Comparison of ENCODE assay signal across 18 cellular contexts in the genomic region with DNA sequence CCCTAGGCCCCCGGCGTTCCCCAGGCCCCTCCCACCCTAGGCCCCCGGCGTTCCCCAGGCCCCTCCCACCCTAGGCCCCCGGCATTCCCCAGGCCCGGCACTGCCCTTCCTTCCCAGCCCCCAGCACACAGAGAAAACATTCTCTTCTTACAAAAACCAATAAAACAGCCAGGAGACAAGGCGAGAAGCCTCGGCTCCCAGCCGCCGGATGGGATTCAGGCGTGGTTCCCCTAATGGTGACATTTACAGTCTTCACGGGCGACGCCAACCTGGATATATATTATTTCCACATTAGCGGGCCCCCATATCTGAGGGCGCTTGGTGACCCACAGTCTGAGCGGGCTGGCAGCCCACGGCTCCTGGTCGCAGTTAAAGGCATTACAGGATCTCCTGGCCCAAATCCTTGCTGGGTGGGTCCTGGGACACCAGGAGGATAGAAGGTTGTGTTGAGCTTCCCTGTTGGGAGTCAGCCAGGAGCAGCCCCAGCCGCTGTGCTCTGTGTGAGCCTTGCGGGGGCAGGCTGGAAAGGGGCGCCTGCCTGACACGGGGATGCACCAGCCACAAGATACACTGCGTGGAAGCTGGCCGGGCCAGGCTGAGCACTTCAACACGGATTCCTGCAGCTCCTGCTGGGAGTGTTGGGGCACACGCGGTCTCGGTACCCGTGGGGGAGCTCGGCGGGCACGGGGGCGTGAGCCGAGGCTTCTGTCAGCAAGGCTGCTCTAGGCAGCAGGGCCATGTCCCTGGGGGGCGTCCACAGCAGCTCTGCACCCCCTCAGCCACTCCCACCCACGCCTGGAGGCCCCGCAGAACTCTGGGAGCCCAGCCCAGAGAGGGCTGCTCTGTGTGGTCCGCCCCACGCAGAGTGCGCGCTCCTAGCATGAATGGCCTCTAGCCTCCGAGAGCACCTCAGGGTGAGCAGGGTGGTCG.
DNase-seq lines count a peak whose midpoint lies in the region; ATAC-seq, FAIRE-seq and TF ChIP-seq lines count a peak whose summit lies in the region.
"Had no signal": no experiment of that assay in that cellular context is flagged by ENCODE, and none has a peak within 500 bp of the region (broad histone marks: within the 10 kb centered on the region; RNA-seq: fewer than 3 reads in every experiment).

No MANE protein-coding gene starts in this region.

- H3K36me3 ChIP-seq in HEK293 (ENCODE audit: control insufficient read depth in 2 of 2, insufficient read depth in 1 of 2, low read length in 2 of 2) (no peaks in the 10 kb centered on the region), kidney (ENCODE audit: control insufficient read depth in 1 of 2, insufficient read depth in 2 of 2, low read length in 2 of 2) (peaks cover 0 to 7% of the 10 kb centered on the region in 2 donors), psoas muscle (ENCODE audit: insufficient read depth in 1 of 2, low read depth in 1 of 2) (no peaks in the 10 kb centered on the region)

- DNase-seq in dorsolateral prefrontal cortex (peak in 1 of 10 donors; percentile 40), kidney (peak; percentile 59), psoas muscle (peak; percentile 9 to 42), KBM-7 (no peak)
- no peak for DNase-seq in activated effector memory CD4-positive, alpha-beta T cell treated with anti-CD3 and anti-CD28 coated beads, Interleukin-2, amount 50 U/mL, for 16 hours
- DNase-seq: activated CD4-positive, CD25-positive, alpha-beta regulatory T cell; activated CD8-positive, alpha-beta memory T cell treated with anti-CD3 and anti-CD28 coated beads, Interleukin-2, amount 10 ng/mL, durations not matched to agents 7 days and 5 days; COR-L47; natural killer cell; NCI-H1694; NCI-H446 treated with DMSO at 0.1 percent for 48 hours; SHP77; stimulated activated CD4-positive, alpha-beta T cell treated with anti-CD3 and anti-CD28 coated beads, Interleukin-1b, Interleukin-23, amount 100 ng/mL, for 48 hours had no signal

- CTCF ChIA-PET in HEK293 (lab: Yijun Ruan, JAX) = no interaction called here

- 72 to 80% (median 76%) methylated on average over 39 to 42 of the region's 44 CpGs for WGBS in psoas muscle, 3 donors

- intact Hi-C loops in dorsolateral prefrontal cortex (cut with DNase I) (loop anchor here in 1 of 2 donors (10.0 kb wide), 1 partner anchor 178 kb away; no protein-coding TSS in a partner anchor), kidney (cut with DNase I) (no loop called here), psoas muscle (cut with DNase I) (no loop called here)

- H3K27ac ChIP-seq in HEK293 (ENCODE audit: extremely low read depth, low read depth, low read length) (no peak overlapping the region), dorsolateral prefrontal cortex (peak overlapping the region in 38 of 59 donors; percentile 1 to 93 (median 57)), kidney (ENCODE audit: low read depth in 2 of 2, low read length in 2 of 2) (no peak overlapping the region), psoas muscle (no peak overlapping the region)

- no peaks in the 10 kb centered on the region for H3K9me3 ChIP-seq in HEK293 (ENCODE audit: control insufficient read depth, insufficient read depth, low read depth, low read length)
- peaks cover 5 to 25% of the 10 kb centered on the region in 2 donors for H3K9me3 ChIP-seq in kidney (ENCODE audit: control insufficient read depth in 1 of 2, low read length in 2 of 2)
- H3K9me3 ChIP-seq in psoas muscle = peaks cover 13% of the 10 kb centered on the region

- no peaks in the 10 kb centered on the region for H3K27me3 ChIP-seq in dorsolateral prefrontal cortex
- H3K27me3 ChIP-seq in psoas muscle (ENCODE audit: insufficient read depth in 3 of 3, low read length in 2 of 3) = no peaks in the 10 kb centered on the region

- H3K9ac ChIP-seq in kidney (ENCODE audit: low read length in 2 of 2) = no peak overlapping the region

- no peaks in the 10 kb centered on the region for H3K4me1 ChIP-seq in HEK293 (ENCODE audit: control insufficient read depth, insufficient read depth, low read length)
- H3K4me1 ChIP-seq in kidney (ENCODE audit: control insufficient read depth in 1 of 2, insufficient read depth in 1 of 2, low read depth in 1 of 2, low read length in 2 of 2) = no peaks in the 10 kb centered on the region
- H3K4me1 ChIP-seq in psoas muscle = no peaks in the 10 kb centered on the region

- in situ Hi-C loops in KBM-7 (cut with MboI; ENCODE audit: low pct_unique_long_range_greater_than_20kb, low sequenced_read_pairs) = no loop called here

- POLR2A ChIA-PET in HEK293 (lab: Yijun Ruan, JAX) = no interaction called here

- no peak for TF ChIP-seq CTCF in HEK293 (tag by site-specific recombination; IDR thresholded peaks at IDR 0.05)
- TF ChIP-seq CTCF in dorsolateral prefrontal cortex (IDR thresholded peaks at IDR 0.05 in 54 of 56, conservative IDR thresholded peaks at IDR 0.05 in 2 of 56; ENCODE audit: low read depth in 1 of 56, partially characterized antibody in 56 of 56) = no peak
- no peak for TF ChIP-seq CTCF in kidney (IDR thresholded peaks at IDR 0.05; ENCODE audit: borderline replicate concordance, extremely low read depth, insufficient read depth)
- TF ChIP-seq CTCF in psoas muscle (IDR thresholded peaks at IDR 0.05) = no peak

- ATAC-seq in psoas muscle (no peak), GM21390 (IDR thresholded peaks at IDR 0.05; ENCODE audit: unreplicated experiment) (no peak), HG02885 (IDR thresholded peaks at IDR 0.05; ENCODE audit: poor library complexity, unreplicated experiment) (no peak)
- ATAC-seq: activated CD8-positive, alpha-beta memory T cell treated with anti-CD3 and anti-CD28 coated beads, Interleukin-2, amount 10 ng/mL, durations not matched to agents 7 days and 5 days had no signal

- FAIRE-seq in kidney (lab: Jason Lieb, UNC) = no peak
- FAIRE-seq: GM12891, H54 had no signal

- H3K4me3 ChIP-seq in HEK293 (ENCODE audit: low read depth, low read length) (no peak overlapping the region), dorsolateral prefrontal cortex (peak overlapping the region in 2 of 59 donors; percentile 12 to 24), kidney (ENCODE audit: low read length in 2 of 2) (no peak overlapping the region), psoas muscle (no peak overlapping the region)

TF ChIP-seq in HEK293, 187 proteins besides CTCF, POLR2A, EP300 and RAD21:
- TF ChIP-seq ZSCAN16 (tag by site-specific recombination; IDR thresholded peaks at IDR 0.05) (no peak), ZNF335 (tag by site-specific recombination; conservative IDR thresholded peaks at IDR 0.05) (no peak), ZNF664 (tag by site-specific recombination; IDR thresholded peaks at IDR 0.05) (no peak), ZNF626 (tag by site-specific recombination; IDR thresholded peaks at IDR 0.05) (no peak), PRDM1 (tag by site-specific recombination; IDR thresholded peaks at IDR 0.05) (no peak), ZNF184 (tag by site-specific recombination; IDR thresholded peaks at IDR 0.05) (no peak), ZFHX2 (tag by site-specific recombination; conservative IDR thresholded peaks at IDR 0.05) (peak; percentile 48)

Comparison
In these comparisons a context has a peak if more than half of its experiments do, and no peak if none do; other contexts are left out.
1. H3K27ac ChIP-seq: peak in dorsolateral prefrontal cortex (38 of 59); none in HEK293 (single experiment), kidney (0 of 2) and psoas muscle (single experiment).
2. DNase-seq: peak in kidney (single experiment) and psoas muscle (2 of 2); none in KBM-7 (single experiment) and activated effector memory CD4-positive, alpha-beta T cell treated with anti-CD3 and anti-CD28 coated beads, Interleukin-2, amount 50 U/mL, for 16 hours (single experiment).